Comparison of ENCODE assay signal across 7 cellular contexts in the genomic region with DNA sequence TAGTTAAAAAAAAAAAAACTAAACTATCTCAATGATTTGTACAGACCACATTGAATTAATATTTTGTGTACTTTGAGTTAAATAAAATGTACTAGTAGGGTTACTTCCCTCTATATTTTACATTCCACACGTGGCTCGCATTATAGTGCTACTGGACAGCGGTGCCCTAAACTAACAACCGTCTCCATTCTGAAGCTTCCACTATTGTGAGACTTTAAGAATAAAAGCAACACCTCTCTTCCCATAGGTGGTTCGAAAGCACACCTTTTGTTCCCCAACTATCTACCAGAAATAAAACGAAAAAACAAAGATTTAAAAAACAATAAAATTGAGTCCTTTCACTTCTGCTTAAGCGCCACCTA. TPM values are rescaled to one million over a fixed set of nuclear protein-coding genes. Genes with fewer than 3 reads are reported as not detected.
DNase-seq lines count a peak whose midpoint lies in the region; ATAC-seq and TF ChIP-seq lines count a peak whose summit lies in the region.

No MANE protein-coding gene starts in this region.

- H2AFZ ChIP-seq in GM23338: peak overlapping the region; percentile 86; the same call in 1 of the 2 replicates
- H2AFZ ChIP-seq in fibroblast of lung (ENCODE audit: low read length): peak overlapping the region; percentile 93

- H3K36me3 ChIP-seq in GM23338 (ENCODE audit: insufficient read depth): no peaks in the 10 kb centered on the region
- peaks cover 9% of the 10 kb centered on the region for H3K36me3 ChIP-seq in RWPE2 (ENCODE audit: low read depth)
- no peaks in the 10 kb centered on the region for H3K36me3 ChIP-seq in fibroblast of lung (ENCODE audit: control insufficient read depth, insufficient read depth, low read length)
- no peaks in the 10 kb centered on the region for H3K36me3 ChIP-seq in psoas muscle (ENCODE audit: insufficient read depth in 1 of 2, low read depth in 1 of 2)

- TF ChIP-seq CTCF in GM23338 (conservative IDR thresholded peaks at IDR 0.05; ENCODE audit: low read depth in 2 of 2) (no peak), RWPE2 (IDR thresholded peaks at IDR 0.05; ENCODE audit: poor library complexity, severe bottlenecking) (no peak), fibroblast of lung (conservative IDR thresholded peaks at IDR 0.05 in 1 of 2, IDR thresholded peaks at IDR 0.05 in 1 of 2; ENCODE audit: low read depth in 1 of 2, low read length in 2 of 2) (no peak), psoas muscle (IDR thresholded peaks at IDR 0.05) (no peak)

- no peaks in the 10 kb centered on the region; the same call in 2 of the 3 replicates for H3K36me3 Mint-ChIP-seq in GM23338 (ENCODE audit: low read depth)

- H4K20me1 ChIP-seq in GM23338 (replicated peaks; ENCODE audit: insufficient read depth) (no peaks in the 10 kb centered on the region; the same call in 1 of the 2 replicates), fibroblast of lung (ENCODE audit: control insufficient read depth, extremely low read depth, insufficient read depth, low read length) (no peaks in the 10 kb centered on the region)

- peaks cover 10% of the 10 kb centered on the region for H3K27me3 Mint-ChIP-seq in GM23338 (ENCODE audit: insufficient read depth, low read depth, poor library complexity)

- intact Hi-C loops in psoas muscle (cut with DNase I): no loop called here
- intact Hi-C loops in posterior cingulate gyrus (cut with DNase I): no loop called here

- 2 to 6% (median 3%) methylated on average over 7 of the region's 7 CpGs for WGBS in psoas muscle, 3 donors

- H3K9me3 Mint-ChIP-seq in GM23338: no peaks in the 10 kb centered on the region

- H3K4me1 ChIP-seq in GM23338 (ENCODE audit: insufficient read depth): peaks cover 18% of the 10 kb centered on the region
- H3K4me1 ChIP-seq in RWPE2 (ENCODE audit: insufficient read depth, poor library complexity, severe bottlenecking): peaks cover 10% of the 10 kb centered on the region
- no peaks in the 10 kb centered on the region for H3K4me1 ChIP-seq in fibroblast of lung (ENCODE audit: control insufficient read depth, extremely low read depth, insufficient read depth, low read length)
- H3K4me1 ChIP-seq in psoas muscle: peaks cover 28% of the 10 kb centered on the region

- no peaks in the 10 kb centered on the region for H3F3A ChIP-seq in GM23338 (replicated peaks; ENCODE audit: low read depth)

- H3K4me1 Mint-ChIP-seq in GM23338: peaks cover 20% of the 10 kb centered on the region

- no peaks in the 10 kb centered on the region for H3K9me3 ChIP-seq in RWPE2 (ENCODE audit: severe bottlenecking)
- H3K9me3 ChIP-seq in fibroblast of lung (ENCODE audit: control insufficient read depth, insufficient read depth, low read depth, low read length): no peaks in the 10 kb centered on the region
- H3K9me3 ChIP-seq in psoas muscle: no peaks in the 10 kb centered on the region

- peak overlapping the region; percentile 93 for H3K4me2 ChIP-seq in GM23338
- peak overlapping the region; percentile 92 for H3K4me2 ChIP-seq in fibroblast of lung (ENCODE audit: extremely low read depth, insufficient read depth, low read length)

- peak overlapping the region; percentile 97 for H3K9ac ChIP-seq in fibroblast of lung (ENCODE audit: insufficient read depth, low read length)

- no peak; the same call in 2 of the 3 replicates for ATAC-seq in GM23338
- ATAC-seq in RWPE2 (ENCODE audit: low read depth): no peak
- ATAC-seq in psoas muscle: peak in 1 of 4 donors; percentile 28
- no peak for ATAC-seq in GM21367 (IDR thresholded peaks at IDR 0.05; ENCODE audit: unreplicated experiment)
- no peak for ATAC-seq in GM18870 (IDR thresholded peaks at IDR 0.05; ENCODE audit: unreplicated experiment)

- no peaks in the 10 kb centered on the region for H3K9me2 ChIP-seq in GM23338 (ENCODE audit: insufficient read depth)

- peak overlapping the region; percentile 94 for H3K27ac Mint-ChIP-seq in GM23338

- peak overlapping the region; percentile 95 for H3K4me3 Mint-ChIP-seq in GM23338

- H3K27ac ChIP-seq in GM23338 (ENCODE audit: low read depth) (peak overlapping the region; percentile 93), RWPE2 (ENCODE audit: poor library complexity, severe bottlenecking) (peak overlapping the region; percentile 46), fibroblast of lung (ENCODE audit: insufficient read depth, low read length) (peak overlapping the region; percentile 94), psoas muscle (peak overlapping the region; percentile 97)

- DNase-seq in GM23338 (ENCODE audit: low spot score) (peak; percentile 6), RWPE2 (ENCODE audit: low spot score) (no peak), fibroblast of lung (ENCODE audit: low read depth in 2 of 2) (peak in 1 of 2 donors; percentile 14), psoas muscle (no peak), posterior cingulate gyrus (no peak)

- H3K27me3 ChIP-seq in GM23338 (ENCODE audit: insufficient read depth) (no peaks in the 10 kb centered on the region), RWPE2 (ENCODE audit: insufficient read depth, poor library complexity, severe bottlenecking) (no peaks in the 10 kb centered on the region), fibroblast of lung (ENCODE audit: control insufficient read depth, insufficient read depth, low read length) (no peaks in the 10 kb centered on the region), psoas muscle (ENCODE audit: insufficient read depth in 3 of 3, low read length in 2 of 3) (no peaks in the 10 kb centered on the region)

- peaks cover 43% of the 10 kb centered on the region for H3K79me2 ChIP-seq in GM23338 (replicated peaks; ENCODE audit: insufficient read depth)
- H3K79me2 ChIP-seq in fibroblast of lung (ENCODE audit: control insufficient read depth, insufficient read depth, low read length): peaks cover 43% of the 10 kb centered on the region

- H3K4me3 ChIP-seq in GM23338 (peak overlapping the region; percentile 95), RWPE2 (ENCODE audit: severe bottlenecking) (peak overlapping the region; percentile 76), fibroblast of lung (replicated peaks in 1 of 4; ENCODE audit: control extremely low read depth in 1 of 4, insufficient read depth in 1 of 4, low read depth in 3 of 4, low read length in 4 of 4) (peak overlapping the region; percentile 82 to 96 (median 92)), psoas muscle (peak overlapping the region; percentile 98)

TF ChIP-seq in GM23338, 12 proteins besides CTCF, POLR2A, EP300 and RAD21 (continues in another document):
- TF ChIP-seq CREB1 (CRISPR knock-in tag; IDR thresholded peaks at IDR 0.05; ENCODE audit: low read depth) (no peak), ZNF331 (CRISPR knock-in tag; IDR thresholded peaks at IDR 0.05; ENCODE audit: low read depth) (no peak), NANOG (IDR thresholded peaks at IDR 0.05; ENCODE audit: borderline replicate concordance) (no peak), EZH2phosphoT487 (IDR thresholded peaks at IDR 0.05; ENCODE audit: unreplicated experiment) (no peak)

RNA-seq across cellular contexts. Expression of a gene that starts 0.4 kb away (rescaled TPM):
- total RNA-seq in GM23338 (2014; rRNA removed; shearing (Covaris generic)): 73.3 and 87.9 TPM in 2 replicates
- 49.9 and 59.3 TPM in 2 replicates for polyA plus RNA-seq in GM23338 (2016; fragmentation: Nextera tagmentation; extraction: Ambion mirVana)
- total RNA-seq in fibroblast of lung: 108 and 129 TPM in 2 replicates
- polyA plus RNA-seq in fibroblast of lung: 48.4 and 72.3 TPM in 2 replicates
- polyA plus RNA-seq in fibroblast of lung (2012): 23.4 and 32.8 TPM in 2 replicates
- 31.1 and 39.3 TPM in 2 replicates for polyA minus RNA-seq in fibroblast of lung (ENCODE audit: low replicate concordance)
- total RNA-seq in psoas muscle: 10 to 100 TPM; 25.6 to 33.3 (median 29.6) TPM
- 10 to 100 TPM; 17.9 to 31.8 (median 26.4) TPM for polyA plus RNA-seq in psoas muscle

RNA-seq across cellular contexts. Expression of a gene that starts 46.5 kb away (rescaled TPM):
- total RNA-seq in GM23338 (2014; rRNA removed; shearing (Covaris generic)): 130 and 144 TPM in 2 replicates
- 27.3 and 36.1 TPM in 2 replicates for polyA plus RNA-seq in GM23338 (2016; fragmentation: Nextera tagmentation; extraction: Ambion mirVana)
- 62.9 and 69.1 TPM in 2 replicates for total RNA-seq in fibroblast of lung
- 97.4 and 98.6 TPM in 2 replicates for polyA plus RNA-seq in fibroblast of lung
- polyA plus RNA-seq in fibroblast of lung (2012): 61.8 and 68.2 TPM in 2 replicates
- 17.0 and 20.9 TPM in 2 replicates for polyA minus RNA-seq in fibroblast of lung (ENCODE audit: low replicate concordance)
- total RNA-seq in psoas muscle: 10 to 100 TPM; 38.3 to 70.1 (median 52.9) TPM
- polyA plus RNA-seq in psoas muscle: 10 to 100 TPM; 27.9 to 99.6 (median 41.9) TPM

Comparison
In these comparisons a context has a peak if more than half of its experiments do, and no peak if none do; other contexts are left out.
1. H3K27ac ChIP-seq: peak in every context shown above with its lines; median percentile 97 in psoas muscle; 94 in fibroblast of lung; 93 in GM23338; 46 in RWPE2.